In the genomic region with DNA sequence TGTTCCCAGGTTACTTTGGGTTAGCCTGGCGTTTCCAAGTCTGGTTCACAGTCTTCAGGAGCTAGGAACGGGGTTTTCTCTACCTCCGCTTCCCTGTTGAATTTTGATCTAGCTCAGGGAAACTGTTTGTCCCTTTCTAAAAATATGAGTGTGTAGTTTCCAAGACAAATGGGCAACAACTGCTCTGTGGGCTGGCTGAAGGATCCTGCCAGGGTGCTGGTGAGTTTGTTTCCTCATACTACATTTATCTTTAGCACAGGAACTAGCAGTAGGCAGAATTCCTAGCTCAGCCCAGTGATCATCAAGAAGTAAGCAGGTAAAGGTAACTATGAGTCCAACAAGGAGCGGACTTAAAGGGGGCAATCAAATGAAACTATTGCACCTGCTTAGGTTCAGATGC, we compare ENCODE assay signal across 10 cellular contexts. TPM values are rescaled to one million over a fixed set of nuclear protein-coding genes. Genes with fewer than 3 reads are reported as not detected.
"Had no signal": no experiment of that assay in that cellular context is flagged by ENCODE, and none has a peak within 500 bp of the region (broad histone marks: within the 10 kb centered on the region; RNA-seq: fewer than 3 reads in every experiment).

No MANE protein-coding gene starts in this region.

- H3K27ac ChIP-seq: left lung, transverse colon had no signal

- H3K36me3 ChIP-seq: left lung, transverse colon had no signal

- H3K27me3 ChIP-seq: left lung, transverse colon had no signal

- H3K4me3 ChIP-seq: left lung, transverse colon had no signal

- FAIRE-seq: bronchial epithelial cell, keratinocyte had no signal

- ATAC-seq: left lung; stimulated activated memory B cell treated with anti-CD40 and anti-IgM and Interleukin-4, amounts not matched to agents 10 μg/mL and 1 μg/mL and 100 μg/mL, for 72 hours had no signal

- DNase-seq: activated CD4-positive, alpha-beta T cell treated with anti-CD3 and anti-CD28 coated beads, Interleukin-2, amount 10 ng/mL, durations not matched to agents 7 days and 5 days; activated CD8-positive, alpha-beta memory T cell treated with anti-CD3 and anti-CD28 coated beads for 24 hours; activated naive CD8-positive, alpha-beta T cell treated with anti-CD3 and anti-CD28 coated beads for 36 hours; left lung; mesendoderm; stimulated activated CD4-positive, alpha-beta T cell treated with anti-CD3 and anti-CD28 coated beads, Interleukin-2, amount 100 ng/mL, for 48 hours; transverse colon had no signal

RNA-seq across cellular contexts. Expression of a gene that starts 13.3 kb away (rescaled TPM):
- total RNA-seq: activated naive CD8-positive, alpha-beta T cell treated with anti-CD3 and anti-CD28 coated beads for 36 hours had no signal
